Comparison of ENCODE assay signal across 12 cellular contexts in genomic region chr14:100131181-100131580, GRCh38. TPM values are rescaled to one million over a fixed set of nuclear protein-coding genes. Genes with fewer than 3 reads are reported as not detected.
DNase-seq lines count a peak whose midpoint lies in the region; TF ChIP-seq lines count a peak whose summit lies in the region.
"Had no signal": no experiment of that assay in that cellular context is flagged by ENCODE, and none has a peak within 500 bp of the region (broad histone marks: within the 10 kb centered on the region; RNA-seq: fewer than 3 reads in every experiment).

No MANE protein-coding gene starts in this region.

- H3K4me2 ChIP-seq in osteoblast (ENCODE audit: insufficient read depth, low read length) = no peak overlapping the region

- peak overlapping the region in 1 of 2 donors; percentile 58 for H3K9ac ChIP-seq in colonic mucosa (ENCODE audit: low read depth in 2 of 2, low read length in 2 of 2)

- BruUV-seq in Calu3 (replicated peaks; lab: Mats Ljungman, UMichigan) = no TSS peak

- H3K4me3 Mint-ChIP-seq in Calu3 (ENCODE audit: low read depth, unreplicated experiment) (peak overlapping the region; percentile 11), nephron (no peak overlapping the region), glutamatergic neuron (ENCODE audit: unreplicated experiment) (no peak overlapping the region)

- intact Hi-C loops in Calu3 (cut with micrococcal nuclease; ENCODE audit: unreplicated experiment) (loop anchor here (5.0 kb wide), 1 partner anchor 61 kb away; no protein-coding TSS in a partner anchor), colonic mucosa (cut with DNase I) (no loop called here)

- H3K4me1 ChIP-seq in colonic mucosa (peaks cover 3% of the 10 kb centered on the region), osteoblast (ENCODE audit: insufficient read depth, low read length) (peaks cover 17% of the 10 kb centered on the region)

- no peaks in the 10 kb centered on the region for H3K27me3 Mint-ChIP-seq in Calu3 (ENCODE audit: unreplicated experiment)
- H3K27me3 Mint-ChIP-seq in nephron (ENCODE audit: low read depth) = no peaks in the 10 kb centered on the region
- H3K27me3 Mint-ChIP-seq in glutamatergic neuron (ENCODE audit: unreplicated experiment) = peaks cover 8% of the 10 kb centered on the region

- no peak for TF ChIP-seq CTCF in Calu3 (IDR thresholded peaks at IDR 0.05; ENCODE audit: unreplicated experiment)
- no peak for TF ChIP-seq CTCF in colonic mucosa (IDR thresholded peaks at IDR 0.05)
- TF ChIP-seq CTCF in nephron (IDR thresholded peaks at IDR 0.05; ENCODE audit: unreplicated experiment in 3 of 3) = no peak
- TF ChIP-seq CTCF in osteoblast (IDR thresholded peaks at IDR 0.05; ENCODE audit: extremely low read depth, low read depth, low read length) = no peak
- no peak for TF ChIP-seq CTCF in glutamatergic neuron (IDR thresholded peaks at IDR 0.05; ENCODE audit: partially characterized antibody, unreplicated experiment)

- H3K9me3 ChIP-seq in colonic mucosa = no peaks in the 10 kb centered on the region
- H3K9me3 ChIP-seq in osteoblast (ENCODE audit: low read depth, low read length) = no peaks in the 10 kb centered on the region

- H4K20me1 ChIP-seq in osteoblast (ENCODE audit: insufficient read depth, low read length) = no peaks in the 10 kb centered on the region

- H3K4me1 Mint-ChIP-seq in Calu3 (ENCODE audit: low read depth, unreplicated experiment) (peaks cover 33% of the 10 kb centered on the region), nephron (peaks cover 25% of the 10 kb centered on the region), glutamatergic neuron (ENCODE audit: low read depth, unreplicated experiment) (peaks cover 3% of the 10 kb centered on the region)

- H3K4me3 ChIP-seq in colonic mucosa = no peak overlapping the region
- no peak overlapping the region for H3K4me3 ChIP-seq in osteoblast (ENCODE audit: insufficient read depth, low read length)

- DNase-seq in Calu3 = peak; percentile 60
- DNase-seq in NCI-H2107 treated with DMSO at 0.1 percent for 48 hours (lab: John Stamatoyannopoulos, UW; ENCODE audit: unreplicated experiment) = peak; percentile 97
- peak; percentile 57 for DNase-seq in colonic mucosa
- no peak for DNase-seq in osteoblast (ENCODE audit: insufficient read length, low spot score, missing footprints)
- DNase-seq in HUDEP-2 (lab: John Stamatoyannopoulos, UW; ENCODE audit: unreplicated experiment in 76 of 76) = no peak
- DNase-seq in glutamatergic neuron = no peak
- DNase-seq: kidney; NCI-H2029; stimulated activated CD4-positive, alpha-beta T cell treated with anti-CD3 and anti-CD28 coated beads, Interleukin-12 subunit alpha, Interleukin-12 subunit beta, amount 100 ng/mL, for 4 hours had no signal

- peak overlapping the region; percentile 14 for H3K27ac ChIP-seq in colonic mucosa
- H3K27ac ChIP-seq in osteoblast (ENCODE audit: low read depth, low read length) = no peak overlapping the region

- no peak overlapping the region for H2AFZ ChIP-seq in osteoblast (ENCODE audit: low read length)

- H3K27ac Mint-ChIP-seq in Calu3 (ENCODE audit: unreplicated experiment) (peak overlapping the region; percentile 8), nephron (peak overlapping the region in 2 of 3 experiments; percentile 8 to 13), glutamatergic neuron (ENCODE audit: unreplicated experiment) (no peak overlapping the region)

- no peaks in the 10 kb centered on the region for H3K79me2 ChIP-seq in osteoblast (ENCODE audit: insufficient read depth, low read length)

- CTCF ChIA-PET in Calu3 (lab: Charles Lee) = interaction anchor here (0.6 to 1.8 kb wide), 5 partner anchors 11 to 489 kb away, joined by 3 to 11 read pairs (median 6); no protein-coding TSS in a partner anchor

- H3K27me3 ChIP-seq in colonic mucosa (no peaks in the 10 kb centered on the region), osteoblast (ENCODE audit: insufficient read depth, low read length) (no peaks in the 10 kb centered on the region)

- no peaks in the 10 kb centered on the region for H3K36me3 Mint-ChIP-seq in Calu3 (ENCODE audit: insufficient read depth, unreplicated experiment)
- peaks cover 41% of the 10 kb centered on the region for H3K36me3 Mint-ChIP-seq in nephron (ENCODE audit: low read depth)
- H3K36me3 Mint-ChIP-seq in glutamatergic neuron (ENCODE audit: unreplicated experiment) = no peaks in the 10 kb centered on the region

- H3K36me3 ChIP-seq in colonic mucosa (no peaks in the 10 kb centered on the region), osteoblast (ENCODE audit: insufficient read depth, low read length) (peaks cover 7% of the 10 kb centered on the region)

- no peaks in the 10 kb centered on the region for H3K9me3 Mint-ChIP-seq in Calu3 (ENCODE audit: low read depth, unreplicated experiment)
- no peaks in the 10 kb centered on the region for H3K9me3 Mint-ChIP-seq in nephron
- peaks cover 13% of the 10 kb centered on the region for H3K9me3 Mint-ChIP-seq in glutamatergic neuron (ENCODE audit: unreplicated experiment)

RNA-seq across cellular contexts. Expression of gene DEGS2, which starts 28.3 kb away (rescaled TPM):
- total RNA-seq in Calu3 (2022) = 2.5 and 4.3 TPM in 2 replicates
- 10 to 100 TPM; 37.0 to 54.3 TPM for total RNA-seq in colonic mucosa
- 0.29 and 0.36 TPM in 2 replicates for total RNA-seq in osteoblast
- total RNA-seq in glutamatergic neuron (ENCODE audit: unreplicated experiment) = 0.34 TPM
- total RNA-seq: cardiac septum; T-helper 1 cell treated with Interleukin-12 subunit alpha and Interleukin-12 subunit beta and Interleukin-4 antibody, amounts not matched to agents 30 ng/mL and 1 ng/mL, for 36 hours had no signal

Comparison
In these comparisons a context has a peak if more than half of its experiments do, and no peak if none do; other contexts are left out.
1. DNase-seq: peak in Calu3 (single experiment), NCI-H2107 treated with DMSO at 0.1 percent for 48 hours (single experiment) and colonic mucosa (single experiment); none in osteoblast (single experiment), HUDEP-2 (0 of 76) and glutamatergic neuron (single experiment).